In genomic region chr9:88835772-88836171, GRCh38 we compare ENCODE assay signal across 13 cellular contexts.
"Had no signal": no experiment of that assay in that cellular context is flagged by ENCODE, and none has a peak within 500 bp of the region (broad histone marks: within the 10 kb centered on the region; RNA-seq: fewer than 3 reads in every experiment).

No MANE protein-coding gene starts in this region.

- H3K36me3 ChIP-seq: brain microvascular endothelial cell, gastroesophageal sphincter, neutrophil had no signal

- H3K27ac ChIP-seq: neutrophil, parathyroid adenoma had no signal

- ATAC-seq: gastroesophageal sphincter had no signal

- H3K9ac ChIP-seq: parathyroid adenoma had no signal

- H3K4me1 ChIP-seq: parathyroid adenoma had no signal

- DNase-seq: activated CD4-positive, alpha-beta T cell treated with anti-CD3 and anti-CD28 coated beads, Interleukin-2, amount 50 U/mL, for 1 hour; activated CD4-positive, CD25-positive, alpha-beta regulatory T cell; activated CD8-positive, alpha-beta memory T cell treated with anti-CD3 and anti-CD28 coated beads for 24 hours; activated gamma-delta T cell treated with Interleukin-2 at 50 U/mL for 16 hours; activated naive CD8-positive, alpha-beta T cell treated with anti-CD3 and anti-CD28 coated beads, Interleukin-2, amount 10 ng/mL, durations not matched to agents 7 days and 5 days; cerebellar nuclear complex; effector memory CD4-positive, alpha-beta T cell; stimulated activated CD4-positive, alpha-beta T cell treated with anti-CD3 and anti-CD28 coated beads, Interleukin-15, amount 100 ng/mL, for 24 hours; stimulated activated naive CD8-positive, alpha-beta T cell treated with anti-CD3 and anti-CD28 coated beads, Interleukin-15, Interleukin-2, amounts not matched to agents 100 U/mL and 50 U/mL, for 24 hours had no signal

- H2AFZ ChIP-seq: parathyroid adenoma had no signal

- H3K4me3 ChIP-seq: gastroesophageal sphincter had no signal

- H3K9me3 ChIP-seq: gastroesophageal sphincter, neutrophil had no signal

- H3K27me3 ChIP-seq: brain microvascular endothelial cell, gastroesophageal sphincter had no signal

- H3K79me2 ChIP-seq: parathyroid adenoma had no signal
